ENCODE assay signal across 2 cellular contexts in the genomic region with DNA sequence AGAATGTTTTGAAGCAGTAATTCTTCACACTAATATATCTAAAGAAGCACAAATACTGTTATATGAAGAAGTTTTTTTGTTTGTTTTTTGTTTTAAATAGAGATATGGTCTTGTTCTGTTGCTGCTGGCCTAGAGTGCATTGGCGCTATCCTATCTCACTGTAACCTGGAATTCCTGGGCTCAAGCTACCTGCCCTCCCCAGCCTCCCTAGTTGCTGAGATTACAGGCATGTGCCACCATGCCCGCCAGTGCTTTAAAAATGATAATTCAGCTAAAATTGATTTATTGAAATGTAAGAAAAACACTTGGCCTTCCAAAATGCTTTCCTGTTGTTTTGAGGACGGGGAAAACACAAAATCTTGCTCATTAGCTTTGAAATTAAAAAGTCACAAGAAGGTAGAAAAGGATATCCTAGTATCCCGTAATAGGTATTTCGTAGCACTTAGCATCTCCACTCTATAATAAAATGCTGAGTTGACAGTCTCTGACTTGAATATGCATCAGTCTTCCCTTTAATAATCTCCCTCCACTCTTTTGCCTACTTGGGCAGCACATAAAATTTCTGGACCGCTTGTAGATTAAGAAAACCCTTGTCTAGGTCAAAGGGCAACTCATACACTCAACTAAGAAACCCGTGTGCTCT.
TF ChIP-seq lines count a peak whose summit lies in the region.

No MANE protein-coding gene starts in this region.

TF ChIP-seq in SK-N-SH, 30 proteins besides CTCF, POLR2A, EP300 and RAD21 (continued from another document):
- TF ChIP-seq FOXJ3 (CRISPR knock-in tag; IDR thresholded peaks at IDR 0.05) (no peak), SIN3A (IDR thresholded peaks at IDR 0.05; ENCODE audit: borderline replicate concordance, low read depth, low read length) (no peak)
- TF ChIP-seq, protein P1, sequence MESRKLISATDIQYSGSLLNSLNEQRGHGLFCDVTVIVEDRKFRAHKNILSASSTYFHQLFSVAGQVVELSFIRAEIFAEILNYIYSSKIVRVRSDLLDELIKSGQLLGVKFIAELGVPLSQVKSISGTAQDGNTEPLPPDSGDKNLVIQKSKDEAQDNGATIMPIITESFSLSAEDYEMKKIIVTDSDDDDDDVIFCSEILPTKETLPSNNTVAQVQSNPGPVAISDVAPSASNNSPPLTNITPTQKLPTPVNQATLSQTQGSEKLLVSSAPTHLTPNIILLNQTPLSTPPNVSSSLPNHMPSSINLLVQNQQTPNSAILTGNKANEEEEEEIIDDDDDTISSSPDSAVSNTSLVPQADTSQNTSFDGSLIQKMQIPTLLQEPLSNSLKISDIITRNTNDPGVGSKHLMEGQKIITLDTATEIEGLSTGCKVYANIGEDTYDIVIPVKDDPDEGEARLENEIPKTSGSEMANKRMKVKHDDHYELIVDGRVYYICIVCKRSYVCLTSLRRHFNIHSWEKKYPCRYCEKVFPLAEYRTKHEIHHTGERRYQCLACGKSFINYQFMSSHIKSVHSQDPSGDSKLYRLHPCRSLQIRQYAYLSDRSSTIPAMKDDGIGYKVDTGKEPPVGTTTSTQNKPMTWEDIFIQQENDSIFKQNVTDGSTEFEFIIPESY (IDR thresholded peaks at IDR 0.05; ENCODE audit: borderline replicate concordance, low read depth): no peak

TF ChIP-seq in SK-N-SH treated with all-trans-retinoic acid at 6 μM for 48 hours, 23 proteins besides CTCF, POLR2A, EP300 and RAD21 (continued from another document):
- TF ChIP-seq, protein P2, sequence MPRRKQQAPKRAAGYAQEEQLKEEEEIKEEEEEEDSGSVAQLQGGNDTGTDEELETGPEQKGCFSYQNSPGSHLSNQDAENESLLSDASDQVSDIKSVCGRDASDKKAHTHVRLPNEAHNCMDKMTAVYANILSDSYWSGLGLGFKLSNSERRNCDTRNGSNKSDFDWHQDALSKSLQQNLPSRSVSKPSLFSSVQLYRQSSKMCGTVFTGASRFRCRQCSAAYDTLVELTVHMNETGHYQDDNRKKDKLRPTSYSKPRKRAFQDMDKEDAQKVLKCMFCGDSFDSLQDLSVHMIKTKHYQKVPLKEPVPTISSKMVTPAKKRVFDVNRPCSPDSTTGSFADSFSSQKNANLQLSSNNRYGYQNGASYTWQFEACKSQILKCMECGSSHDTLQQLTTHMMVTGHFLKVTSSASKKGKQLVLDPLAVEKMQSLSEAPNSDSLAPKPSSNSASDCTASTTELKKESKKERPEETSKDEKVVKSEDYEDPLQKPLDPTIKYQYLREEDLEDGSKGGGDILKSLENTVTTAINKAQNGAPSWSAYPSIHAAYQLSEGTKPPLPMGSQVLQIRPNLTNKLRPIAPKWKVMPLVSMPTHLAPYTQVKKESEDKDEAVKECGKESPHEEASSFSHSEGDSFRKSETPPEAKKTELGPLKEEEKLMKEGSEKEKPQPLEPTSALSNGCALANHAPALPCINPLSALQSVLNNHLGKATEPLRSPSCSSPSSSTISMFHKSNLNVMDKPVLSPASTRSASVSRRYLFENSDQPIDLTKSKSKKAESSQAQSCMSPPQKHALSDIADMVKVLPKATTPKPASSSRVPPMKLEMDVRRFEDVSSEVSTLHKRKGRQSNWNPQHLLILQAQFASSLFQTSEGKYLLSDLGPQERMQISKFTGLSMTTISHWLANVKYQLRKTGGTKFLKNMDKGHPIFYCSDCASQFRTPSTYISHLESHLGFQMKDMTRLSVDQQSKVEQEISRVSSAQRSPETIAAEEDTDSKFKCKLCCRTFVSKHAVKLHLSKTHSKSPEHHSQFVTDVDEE (CRISPR knock-in tag; IDR thresholded peaks at IDR 0.05): no peak
- TF ChIP-seq ZC3H10 (CRISPR knock-in tag; IDR thresholded peaks at IDR 0.05) (no peak), ZNF8 (CRISPR knock-in tag; IDR thresholded peaks at IDR 0.05) (no peak), ZFP30 (CRISPR knock-in tag; IDR thresholded peaks at IDR 0.05) (no peak), TCF4 (CRISPR knock-in tag; IDR thresholded peaks at IDR 0.05; ENCODE audit: borderline replicate concordance) (no peak), GLIS3 (CRISPR knock-in tag; IDR thresholded peaks at IDR 0.05) (no peak), TOX (CRISPR knock-in tag; IDR thresholded peaks at IDR 0.05; ENCODE audit: borderline replicate concordance) (no peak), CSDC2 (CRISPR knock-in tag; IDR thresholded peaks at IDR 0.05) (no peak)
- TF ChIP-seq, protein P3, sequence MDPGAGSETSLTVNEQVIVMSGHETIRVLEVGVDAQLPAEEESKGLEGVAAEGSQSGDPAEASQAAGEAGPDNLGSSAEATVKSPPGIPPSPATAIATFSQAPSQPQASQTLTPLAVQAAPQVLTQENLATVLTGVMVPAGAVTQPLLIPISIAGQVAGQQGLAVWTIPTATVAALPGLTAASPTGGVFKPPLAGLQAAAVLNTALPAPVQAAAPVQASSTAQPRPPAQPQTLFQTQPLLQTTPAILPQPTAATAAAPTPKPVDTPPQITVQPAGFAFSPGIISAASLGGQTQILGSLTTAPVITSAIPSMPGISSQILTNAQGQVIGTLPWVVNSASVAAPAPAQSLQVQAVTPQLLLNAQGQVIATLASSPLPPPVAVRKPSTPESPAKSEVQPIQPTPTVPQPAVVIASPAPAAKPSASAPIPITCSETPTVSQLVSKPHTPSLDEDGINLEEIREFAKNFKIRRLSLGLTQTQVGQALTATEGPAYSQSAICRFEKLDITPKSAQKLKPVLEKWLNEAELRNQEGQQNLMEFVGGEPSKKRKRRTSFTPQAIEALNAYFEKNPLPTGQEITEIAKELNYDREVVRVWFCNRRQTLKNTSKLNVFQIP (CRISPR knock-in tag; IDR thresholded peaks at IDR 0.05; ENCODE audit: borderline replicate concordance, low read depth): no peak
- TF ChIP-seq, protein P4, sequence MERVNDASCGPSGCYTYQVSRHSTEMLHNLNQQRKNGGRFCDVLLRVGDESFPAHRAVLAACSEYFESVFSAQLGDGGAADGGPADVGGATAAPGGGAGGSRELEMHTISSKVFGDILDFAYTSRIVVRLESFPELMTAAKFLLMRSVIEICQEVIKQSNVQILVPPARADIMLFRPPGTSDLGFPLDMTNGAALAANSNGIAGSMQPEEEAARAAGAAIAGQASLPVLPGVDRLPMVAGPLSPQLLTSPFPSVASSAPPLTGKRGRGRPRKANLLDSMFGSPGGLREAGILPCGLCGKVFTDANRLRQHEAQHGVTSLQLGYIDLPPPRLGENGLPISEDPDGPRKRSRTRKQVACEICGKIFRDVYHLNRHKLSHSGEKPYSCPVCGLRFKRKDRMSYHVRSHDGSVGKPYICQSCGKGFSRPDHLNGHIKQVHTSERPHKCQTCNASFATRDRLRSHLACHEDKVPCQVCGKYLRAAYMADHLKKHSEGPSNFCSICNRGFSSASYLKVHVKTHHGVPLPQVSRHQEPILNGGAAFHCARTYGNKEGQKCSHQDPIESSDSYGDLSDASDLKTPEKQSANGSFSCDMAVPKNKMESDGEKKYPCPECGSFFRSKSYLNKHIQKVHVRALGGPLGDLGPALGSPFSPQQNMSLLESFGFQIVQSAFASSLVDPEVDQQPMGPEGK (CRISPR knock-in tag; IDR thresholded peaks at IDR 0.05; ENCODE audit: borderline replicate concordance): no peak
TF ChIP-seq in SK-N-SH treated with all-trans-retinoic acid at 6 μM for 48 hours: peak in this region for 0.
